In the genomic region with DNA sequence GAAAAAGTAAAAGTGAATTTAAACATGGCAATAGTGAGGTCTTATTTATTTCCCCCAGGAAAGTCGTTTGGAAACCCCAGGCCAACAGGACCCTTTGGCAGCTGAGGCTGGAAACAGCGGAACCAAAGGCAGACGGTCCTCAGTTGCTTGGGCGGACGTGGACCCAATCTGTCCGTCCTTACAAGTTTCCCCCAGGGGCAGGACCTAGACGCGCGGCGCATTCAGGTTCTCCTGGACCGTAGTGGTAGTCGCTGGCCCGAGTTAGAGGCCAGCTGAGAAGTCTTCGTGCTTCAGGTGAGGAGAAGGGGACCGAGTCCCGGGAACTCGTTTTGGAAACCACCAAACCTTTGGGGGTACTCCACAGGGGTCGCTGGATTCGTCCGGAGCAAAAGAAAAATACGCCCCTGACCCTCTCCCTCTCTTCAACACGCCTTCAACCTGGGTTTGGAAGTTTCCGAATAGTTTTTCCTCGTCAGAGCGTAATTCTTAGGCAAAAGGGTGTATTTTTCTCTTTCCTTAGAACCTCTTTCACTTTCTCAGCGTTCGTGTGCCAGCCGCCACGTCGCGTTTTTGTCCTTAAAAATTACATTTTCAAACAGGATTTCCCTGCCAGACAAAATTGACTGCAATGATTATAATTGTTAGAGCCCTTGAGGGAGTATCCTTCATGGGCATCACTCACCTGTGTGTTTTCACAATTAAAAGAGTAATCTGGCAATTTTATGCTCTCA, we compare ENCODE assay signal across 1 cellular context.
TF ChIP-seq lines count a peak whose summit lies in the region.

No MANE protein-coding gene starts in this region.

TF ChIP-seq in HepG2, 621 proteins besides CTCF, POLR2A, EP300 and RAD21 (continued from another document and continues in another):
- TF ChIP-seq, protein P1, sequence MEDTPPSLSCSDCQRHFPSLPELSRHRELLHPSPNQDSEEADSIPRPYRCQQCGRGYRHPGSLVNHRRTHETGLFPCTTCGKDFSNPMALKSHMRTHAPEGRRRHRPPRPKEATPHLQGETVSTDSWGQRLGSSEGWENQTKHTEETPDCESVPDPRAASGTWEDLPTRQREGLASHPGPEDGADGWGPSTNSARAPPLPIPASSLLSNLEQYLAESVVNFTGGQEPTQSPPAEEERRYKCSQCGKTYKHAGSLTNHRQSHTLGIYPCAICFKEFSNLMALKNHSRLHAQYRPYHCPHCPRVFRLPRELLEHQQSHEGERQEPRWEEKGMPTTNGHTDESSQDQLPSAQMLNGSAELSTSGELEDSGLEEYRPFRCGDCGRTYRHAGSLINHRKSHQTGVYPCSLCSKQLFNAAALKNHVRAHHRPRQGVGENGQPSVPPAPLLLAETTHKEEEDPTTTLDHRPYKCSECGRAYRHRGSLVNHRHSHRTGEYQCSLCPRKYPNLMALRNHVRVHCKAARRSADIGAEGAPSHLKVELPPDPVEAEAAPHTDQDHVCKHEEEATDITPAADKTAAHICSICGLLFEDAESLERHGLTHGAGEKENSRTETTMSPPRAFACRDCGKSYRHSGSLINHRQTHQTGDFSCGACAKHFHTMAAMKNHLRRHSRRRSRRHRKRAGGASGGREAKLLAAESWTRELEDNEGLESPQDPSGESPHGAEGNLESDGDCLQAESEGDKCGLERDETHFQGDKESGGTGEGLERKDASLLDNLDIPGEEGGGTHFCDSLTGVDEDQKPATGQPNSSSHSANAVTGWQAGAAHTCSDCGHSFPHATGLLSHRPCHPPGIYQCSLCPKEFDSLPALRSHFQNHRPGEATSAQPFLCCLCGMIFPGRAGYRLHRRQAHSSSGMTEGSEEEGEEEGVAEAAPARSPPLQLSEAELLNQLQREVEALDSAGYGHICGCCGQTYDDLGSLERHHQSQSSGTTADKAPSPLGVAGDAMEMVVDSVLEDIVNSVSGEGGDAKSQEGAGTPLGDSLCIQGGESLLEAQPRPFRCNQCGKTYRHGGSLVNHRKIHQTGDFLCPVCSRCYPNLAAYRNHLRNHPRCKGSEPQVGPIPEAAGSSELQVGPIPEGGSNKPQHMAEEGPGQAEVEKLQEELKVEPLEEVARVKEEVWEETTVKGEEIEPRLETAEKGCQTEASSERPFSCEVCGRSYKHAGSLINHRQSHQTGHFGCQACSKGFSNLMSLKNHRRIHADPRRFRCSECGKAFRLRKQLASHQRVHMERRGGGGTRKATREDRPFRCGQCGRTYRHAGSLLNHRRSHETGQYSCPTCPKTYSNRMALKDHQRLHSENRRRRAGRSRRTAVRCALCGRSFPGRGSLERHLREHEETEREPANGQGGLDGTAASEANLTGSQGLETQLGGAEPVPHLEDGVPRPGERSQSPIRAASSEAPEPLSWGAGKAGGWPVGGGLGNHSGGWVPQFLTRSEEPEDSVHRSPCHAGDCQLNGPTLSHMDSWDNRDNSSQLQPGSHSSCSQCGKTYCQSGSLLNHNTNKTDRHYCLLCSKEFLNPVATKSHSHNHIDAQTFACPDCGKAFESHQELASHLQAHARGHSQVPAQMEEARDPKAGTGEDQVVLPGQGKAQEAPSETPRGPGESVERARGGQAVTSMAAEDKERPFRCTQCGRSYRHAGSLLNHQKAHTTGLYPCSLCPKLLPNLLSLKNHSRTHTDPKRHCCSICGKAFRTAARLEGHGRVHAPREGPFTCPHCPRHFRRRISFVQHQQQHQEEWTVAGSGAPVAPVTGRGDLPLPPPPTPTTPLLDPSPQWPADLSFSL (CRISPR knock-in tag; IDR thresholded peaks at IDR 0.05) = no peak
- TF ChIP-seq ELF3 (CRISPR knock-in tag; IDR thresholded peaks at IDR 0.05) (peak; percentile 63; the same call in 1 of the 2 replicates), FOSL2 (CRISPR knock-in tag; IDR thresholded peaks at IDR 0.05) (peak; percentile 73), GLI4 (CRISPR knock-in tag; IDR thresholded peaks at IDR 0.05; ENCODE audit: borderline replicate concordance) (no peak), ZNF784 (CRISPR knock-in tag; IDR thresholded peaks at IDR 0.05; ENCODE audit: borderline replicate concordance) (0 out of 2 replicates have a peak, but pooled peaks have one; percentile 70), PHF21A (CRISPR knock-in tag; IDR thresholded peaks at IDR 0.05) (peak; percentile 93), HMGXB4 (CRISPR knock-in tag; IDR thresholded peaks at IDR 0.05; ENCODE audit: borderline replicate concordance in 1 of 2, low read depth in 1 of 2) (peak; percentile 89 to 95), BORCS8-MEF2B (CRISPR knock-in tag; IDR thresholded peaks at IDR 0.05) (peak; percentile 93), ATF6 (CRISPR knock-in tag; conservative IDR thresholded peaks at IDR 0.05) (0 out of 2 replicates have a peak, but pooled peaks have one; percentile 70), ADNP (CRISPR knock-in tag; IDR thresholded peaks at IDR 0.05) (peak; percentile 61; the same call in 1 of the 2 replicates), TEAD2 (CRISPR knock-in tag; IDR thresholded peaks at IDR 0.05) (0 out of 2 replicates have a peak, but pooled peaks have one; percentile 67), SIN3B (IDR thresholded peaks at IDR 0.05; ENCODE audit: low read length) (peak; percentile 98), GABPB1 (CRISPR knock-in tag; IDR thresholded peaks at IDR 0.05) (peak; percentile 94), ZNF329 (CRISPR knock-in tag; IDR thresholded peaks at IDR 0.05; ENCODE audit: low read depth) (peak; percentile 67; the same call in 1 of the 2 replicates), MED1 (CRISPR knock-in tag; IDR thresholded peaks at IDR 0.05) (peak; percentile 92), NFE2L1 (CRISPR knock-in tag; IDR thresholded peaks at IDR 0.05; ENCODE audit: borderline replicate concordance) (no peak), AHR (CRISPR knock-in tag; IDR thresholded peaks at IDR 0.05) (peak; percentile 98), HDAC6 (IDR thresholded peaks at IDR 0.05; ENCODE audit: low read depth, low read length) (no peak), U2AF1 (optimal IDR thresholded peaks at IDR 0.05; ENCODE audit: low read depth, low read length) (peak; percentile 73), ZNF496 (CRISPR knock-in tag; IDR thresholded peaks at IDR 0.05; ENCODE audit: insufficient replicate concordance) (no peak), AGO1 (IDR thresholded peaks at IDR 0.05; ENCODE audit: low read depth, low read length, poor library complexity, severe bottlenecking) (no peak), KLF15 (CRISPR knock-in tag; IDR thresholded peaks at IDR 0.05; ENCODE audit: borderline replicate concordance) (peak; percentile 92; the same call in 1 of the 2 replicates), CBX1 (IDR thresholded peaks at IDR 0.05; ENCODE audit: low read depth) (peak; percentile 100), ZNF124 (CRISPR knock-in tag; IDR thresholded peaks at IDR 0.05) (peak; percentile 86), EEA1 (CRISPR knock-in tag; IDR thresholded peaks at IDR 0.05; ENCODE audit: borderline replicate concordance) (no peak), RORA (CRISPR knock-in tag; IDR thresholded peaks at IDR 0.05) (no peak), ZNF354B (CRISPR knock-in tag; IDR thresholded peaks at IDR 0.05) (no peak), TSC22D2 (CRISPR knock-in tag; IDR thresholded peaks at IDR 0.05; ENCODE audit: borderline replicate concordance) (peak; percentile 84; the same call in 1 of the 2 replicates), ZNF619 (CRISPR knock-in tag; IDR thresholded peaks at IDR 0.05) (peak; percentile 59; the same call in 1 of the 2 replicates), HMG20B (CRISPR knock-in tag; conservative IDR thresholded peaks at IDR 0.05) (peak; percentile 89), YEATS4 (CRISPR knock-in tag; IDR thresholded peaks at IDR 0.05; ENCODE audit: borderline replicate concordance) (peak; percentile 97), FOXP1 (IDR thresholded peaks at IDR 0.05) (no peak), FOXP1 (CRISPR knock-in tag; IDR thresholded peaks at IDR 0.05) (peak; percentile 35; the same call in 1 of the 2 replicates), RFX3 (CRISPR knock-in tag; IDR thresholded peaks at IDR 0.05) (peak; percentile 16; the same call in 1 of the 2 replicates), MTF2 (CRISPR knock-in tag; IDR thresholded peaks at IDR 0.05; ENCODE audit: borderline replicate concordance) (0 out of 2 replicates have a peak, but pooled peaks have one; percentile 74), BCLAF1 (IDR thresholded peaks at IDR 0.05) (no peak), KLF16 (CRISPR knock-in tag; IDR thresholded peaks at IDR 0.05) (peak in 1 of 2 experiments; percentile 96; a peak in 2 of 4 replicates), HDAC2 (CRISPR knock-in tag; IDR thresholded peaks at IDR 0.05) (peak; percentile 97)
- TF ChIP-seq, protein P2, sequence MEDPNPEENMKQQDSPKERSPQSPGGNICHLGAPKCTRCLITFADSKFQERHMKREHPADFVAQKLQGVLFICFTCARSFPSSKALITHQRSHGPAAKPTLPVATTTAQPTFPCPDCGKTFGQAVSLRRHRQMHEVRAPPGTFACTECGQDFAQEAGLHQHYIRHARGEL (CRISPR knock-in tag; IDR thresholded peaks at IDR 0.05) = no peak
- TF ChIP-seq, protein P3, sequence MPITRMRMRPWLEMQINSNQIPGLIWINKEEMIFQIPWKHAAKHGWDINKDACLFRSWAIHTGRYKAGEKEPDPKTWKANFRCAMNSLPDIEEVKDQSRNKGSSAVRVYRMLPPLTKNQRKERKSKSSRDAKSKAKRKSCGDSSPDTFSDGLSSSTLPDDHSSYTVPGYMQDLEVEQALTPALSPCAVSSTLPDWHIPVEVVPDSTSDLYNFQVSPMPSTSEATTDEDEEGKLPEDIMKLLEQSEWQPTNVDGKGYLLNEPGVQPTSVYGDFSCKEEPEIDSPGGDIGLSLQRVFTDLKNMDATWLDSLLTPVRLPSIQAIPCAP (CRISPR knock-in tag; IDR thresholded peaks at IDR 0.05; ENCODE audit: low read depth) = 0 out of 2 replicates have a peak, but pooled peaks have one; percentile 51
